In the genomic region with DNA sequence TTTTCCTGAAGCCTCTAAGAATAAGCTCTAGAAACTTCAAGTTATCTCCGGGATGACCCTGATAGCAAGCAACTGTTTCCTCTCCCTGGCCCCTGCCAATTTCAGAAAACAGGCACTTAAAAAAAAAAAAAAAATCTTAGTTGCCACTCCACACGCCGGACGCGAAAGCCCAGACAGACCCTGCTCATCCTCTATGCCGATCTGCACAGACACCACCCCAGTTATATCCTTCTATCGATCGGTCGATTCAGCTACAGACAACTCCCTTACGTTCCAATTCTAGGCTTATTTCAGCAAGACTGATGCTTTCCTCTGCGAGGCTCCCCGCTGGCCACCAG, we compare ENCODE assay signal across 8 cellular contexts. TPM values are rescaled to one million over a fixed set of nuclear protein-coding genes. Genes with fewer than 3 reads are reported as not detected.
DNase-seq lines count a peak whose midpoint lies in the region; ATAC-seq lines count a peak whose summit lies in the region.

No MANE protein-coding gene starts in this region.

- H3K4me3 ChIP-seq in BLaER1 (peak overlapping the region; percentile 98), endocrine pancreas (ENCODE audit: control insufficient read depth, insufficient read depth, low read length) (peak overlapping the region; percentile 68)
- H3K4me3 ChIP-seq in Jurkat, Clone E6-1 (ENCODE audit: low read length), result peak overlapping the region; percentile 70

- peaks cover 11 to 21% (median 20%) of the 10 kb centered on the region in 4 donors for H3K4me1 Mint-ChIP-seq in naive thymus-derived CD8-positive, alpha-beta T cell

- no peaks in the 10 kb centered on the region for H3K27me3 ChIP-seq in BLaER1
- no peaks in the 10 kb centered on the region for H3K27me3 ChIP-seq in endocrine pancreas (ENCODE audit: control insufficient read depth, insufficient read depth, low read length)

- ATAC-seq in naive thymus-derived CD8-positive, alpha-beta T cell, result no peak
- ATAC-seq in HG02852 (IDR thresholded peaks at IDR 0.05; ENCODE audit: unreplicated experiment) (no peak), GM21619 (IDR thresholded peaks at IDR 0.05; ENCODE audit: unreplicated experiment) (no peak)

- H3K9me3 Mint-ChIP-seq in naive thymus-derived CD8-positive, alpha-beta T cell, result no peaks in the 10 kb centered on the region

- peaks cover 5% of the 10 kb centered on the region; the same call in 1 of the 2 replicates for H4K20me1 ChIP-seq in BLaER1

- H3K4me3 Mint-ChIP-seq in naive thymus-derived CD8-positive, alpha-beta T cell, result peak overlapping the region in 6 of 10 donors; percentile 91 to 98 (median 98)

- peak overlapping the region; percentile 100 for H3K9ac ChIP-seq in BLaER1
- peak overlapping the region; percentile 99 for H3K9ac ChIP-seq in endocrine pancreas (ENCODE audit: control insufficient read depth, insufficient read depth, low read length)

- H3K27me3 Mint-ChIP-seq in naive thymus-derived CD8-positive, alpha-beta T cell, result no peaks in the 10 kb centered on the region

- POLR2A ChIA-PET in naive thymus-derived CD8-positive, alpha-beta T cell (lab: Charles Lee), result interaction anchor here (0.6 to 4.8 kb wide), 21 partner anchors 14 to 1166 kb away, joined by 3 to 46 read pairs (median 4); a partner anchor contains a TSS

- H3K27ac ChIP-seq in BLaER1, result peak overlapping the region; percentile 99

- H3K27ac Mint-ChIP-seq in naive thymus-derived CD8-positive, alpha-beta T cell, result peak overlapping the region in 8 of 10 donors; percentile 93 to 99 (median 98)

- H3K4me2 ChIP-seq in BLaER1, result peak overlapping the region; percentile 93

- no peaks in the 10 kb centered on the region for H3K9me3 ChIP-seq in BLaER1
- no peaks in the 10 kb centered on the region for H3K9me3 ChIP-seq in endocrine pancreas (ENCODE audit: control insufficient read depth, low read length)

- H3K4me1 ChIP-seq in BLaER1 (peaks cover 29% of the 10 kb centered on the region), endocrine pancreas (ENCODE audit: control insufficient read depth, insufficient read depth, low read length) (no peaks in the 10 kb centered on the region)

- peaks cover 0 to 18% (median 0%) of the 10 kb centered on the region in 3 donors for H3K36me3 Mint-ChIP-seq in naive thymus-derived CD8-positive, alpha-beta T cell

- DNase-seq in Jurkat, Clone E6-1 (ENCODE audit: low read depth, low spot score), result no peak
- DNase-seq in naive thymus-derived CD8-positive, alpha-beta T cell, result no peak
- DNase-seq in glomerular visceral epithelial cell (ENCODE audit: extremely low spot score), result no peak
- DNase-seq in cerebellar nuclear complex (lab: John Stamatoyannopoulos, UW), result no peak

- H3K36me3 ChIP-seq in BLaER1 (peaks cover 25% of the 10 kb centered on the region), endocrine pancreas (ENCODE audit: control insufficient read depth, insufficient read depth, low read length) (no peaks in the 10 kb centered on the region)

RNA-seq across cellular contexts. Expression of a gene that starts 1.6 kb away (rescaled TPM):
- 225 TPM for polyA plus RNA-seq in Jurkat, Clone E6-1 (2012; ENCODE audit: insufficient read depth, insufficient read length)
- total RNA-seq in naive thymus-derived CD8-positive, alpha-beta T cell, result 10 to 100 TPM; 44.8 to 51.3 TPM
- polyA plus RNA-seq in naive thymus-derived CD8-positive, alpha-beta T cell, result 10 to 100 TPM; 47.5 to 51.0 (median 50.3) TPM

RNA-seq across cellular contexts. Expression of a gene that starts 23.3 kb away (rescaled TPM):
- not detected for polyA plus RNA-seq in Jurkat, Clone E6-1 (2012; ENCODE audit: insufficient read depth, insufficient read length)
- not detected for total RNA-seq in naive thymus-derived CD8-positive, alpha-beta T cell
- polyA plus RNA-seq in naive thymus-derived CD8-positive, alpha-beta T cell, result 1 to 10 TPM in 1 of 3 donors, under 1 TPM in 2; 0.20 to 1.0 (median 0.37) TPM

RNA-seq across cellular contexts. Expression of a gene that starts 34.5 kb away (rescaled TPM):
- polyA plus RNA-seq in Jurkat, Clone E6-1 (2012; ENCODE audit: insufficient read depth, insufficient read length), result 83.6 TPM
- total RNA-seq in naive thymus-derived CD8-positive, alpha-beta T cell, result 100 to 1,000 TPM; 142 to 143 TPM
- polyA plus RNA-seq in naive thymus-derived CD8-positive, alpha-beta T cell, result 10 to 100 TPM; 58.2 to 84.8 (median 67.1) TPM

RNA-seq across cellular contexts. Expression of a gene that starts 38.3 kb away (rescaled TPM):
- 4.1 TPM for polyA plus RNA-seq in Jurkat, Clone E6-1 (2012; ENCODE audit: insufficient read depth, insufficient read length)
- total RNA-seq in naive thymus-derived CD8-positive, alpha-beta T cell, result 1 to 10 TPM; 4.8 to 5.0 TPM
- 1 to 10 TPM; 1.8 to 4.7 (median 3.9) TPM for polyA plus RNA-seq in naive thymus-derived CD8-positive, alpha-beta T cell

RNA-seq across cellular contexts. Expression of a gene that starts 48.1 kb away (rescaled TPM):
- polyA plus RNA-seq in Jurkat, Clone E6-1 (2012; ENCODE audit: insufficient read depth, insufficient read length), result not detected
- total RNA-seq in naive thymus-derived CD8-positive, alpha-beta T cell, result 1 to 10 TPM; 1.0 to 1.6 TPM
- polyA plus RNA-seq in naive thymus-derived CD8-positive, alpha-beta T cell, result 1 to 10 TPM in 1 of 3 donors, under 1 TPM in 2; 0.74 to 1.8 (median 0.74) TPM
